In the genomic region with DNA sequence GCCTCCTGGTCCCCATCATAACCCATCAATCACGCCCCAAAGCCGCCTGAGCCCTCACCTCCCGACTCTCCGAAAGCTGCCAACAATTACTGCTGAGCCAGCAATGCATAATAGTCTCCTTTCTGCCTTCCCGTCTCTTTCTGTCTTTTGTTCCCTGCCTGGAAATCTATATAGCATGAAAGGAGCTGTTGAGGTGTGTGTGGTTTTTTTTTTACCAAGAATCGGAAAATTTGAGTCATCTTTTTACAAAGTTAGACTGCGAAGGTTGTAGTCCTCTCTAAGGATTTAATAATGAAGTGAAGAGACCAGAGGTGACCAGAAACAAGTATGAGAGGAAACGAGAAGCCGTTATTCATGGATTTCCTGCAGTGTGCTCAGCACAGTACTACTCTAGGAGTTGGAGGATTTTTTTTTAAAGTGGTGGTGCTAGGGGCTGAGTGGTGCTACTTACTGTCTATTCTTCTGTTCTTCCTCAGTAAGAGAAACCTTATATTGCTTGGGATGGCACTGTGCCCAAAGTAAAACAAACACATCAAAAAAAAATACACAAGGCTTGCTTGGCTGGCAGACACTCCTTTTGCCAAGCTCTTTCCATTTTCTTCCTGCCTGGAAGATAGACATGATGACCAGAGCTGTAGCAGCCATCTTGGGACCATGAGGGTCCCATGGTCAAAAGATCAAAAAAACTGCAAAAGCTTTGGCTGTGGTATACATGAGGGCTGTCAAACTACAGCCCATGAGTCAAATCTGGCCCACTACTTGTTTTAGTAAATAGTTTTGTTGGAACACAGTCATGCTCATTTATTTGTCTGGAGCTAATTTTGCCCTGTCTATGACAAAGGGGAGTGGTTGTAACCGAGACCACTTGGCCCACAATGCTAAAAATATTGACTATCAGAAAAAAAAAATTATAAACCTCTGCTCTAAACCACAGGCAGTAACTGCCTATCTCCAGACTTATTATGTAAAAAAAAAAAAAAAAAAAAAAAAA, we compare ENCODE assay signal across 8 cellular contexts. TPM values are rescaled to one million over a fixed set of nuclear protein-coding genes. Genes with fewer than 3 reads are reported as not detected.
DNase-seq lines count a peak whose midpoint lies in the region; ATAC-seq and TF ChIP-seq lines count a peak whose summit lies in the region.

No MANE protein-coding gene starts in this region.

- POLR2A ChIA-PET in activated B cell treated with CpG ODN at 0.5 μM for 24 hours (lab: Charles Lee) = no interaction called here

- peak overlapping the region in 1 of 2 donors; percentile 34 for H3K4me3 ChIP-seq in right atrium auricular region
- no peak overlapping the region for H3K4me3 ChIP-seq in testis
- H3K4me3 ChIP-seq in WERI-Rb-1 (ENCODE audit: low read depth, low read length) = no peak overlapping the region

- DNase-seq in activated CD4-positive, alpha-beta T cell treated with anti-CD3 and anti-CD28 coated beads for 48 hours = peak; percentile 44
- no peak for DNase-seq in activated CD4-positive, alpha-beta T cell treated with anti-CD3 and anti-CD28 coated beads, Interleukin-2, amount 50 U/mL, for 4 hours
- no peak for DNase-seq in activated B cell treated with CpG ODN at 0.5 μM for 24 hours
- DNase-seq in right atrium auricular region (ENCODE audit: low spot score) = no peak
- DNase-seq in testis = no peak
- DNase-seq in WERI-Rb-1 = no peak

- intact Hi-C loops in activated B cell treated with CpG ODN at 0.5 μM for 24 hours (cut with micrococcal nuclease) (loop anchor here (1.0 kb wide), 1 partner anchor 56 kb away; no protein-coding TSS in a partner anchor), testis (cut with DNase I; ENCODE audit: low total_unique reads) (no loop called here)

- CTCF ChIA-PET in activated B cell treated with CpG ODN at 0.5 μM for 24 hours (lab: Charles Lee) = interaction anchor here (0.6 to 11.8 kb wide), 21 partner anchors 7 to 773 kb away, joined by 3 to 431 read pairs (median 4); no protein-coding TSS in a partner anchor

- H3K27me3 Mint-ChIP-seq in activated B cell treated with CpG ODN at 0.5 μM for 24 hours = peaks cover 5% of the 10 kb centered on the region

- ATAC-seq in activated B cell treated with CpG ODN at 0.5 μM for 24 hours (ENCODE audit: low read depth) (peak; percentile 19), GM18867 (IDR thresholded peaks at IDR 0.05; ENCODE audit: unreplicated experiment) (no peak), HG02981 (IDR thresholded peaks at IDR 0.05; ENCODE audit: unreplicated experiment) (no peak)

- H3K9me3 Mint-ChIP-seq in activated B cell treated with CpG ODN at 0.5 μM for 24 hours = no peaks in the 10 kb centered on the region

- H3K4me1 Mint-ChIP-seq in activated B cell treated with CpG ODN at 0.5 μM for 24 hours = peaks cover 10% of the 10 kb centered on the region

- 46 to 49% methylated on average over 10 of the region's 10 CpGs for WGBS in testis, 2 donors

- H3K36me3 ChIP-seq in right atrium auricular region = no peaks in the 10 kb centered on the region
- no peaks in the 10 kb centered on the region for H3K36me3 ChIP-seq in testis (ENCODE audit: low read depth, missing control alignments)
- no peaks in the 10 kb centered on the region for H3K36me3 ChIP-seq in WERI-Rb-1

- no peaks in the 10 kb centered on the region for H3K9me3 ChIP-seq in right atrium auricular region
- no peaks in the 10 kb centered on the region for H3K9me3 ChIP-seq in testis
- no peaks in the 10 kb centered on the region for H3K9me3 ChIP-seq in WERI-Rb-1 (ENCODE audit: severe bottlenecking)

- H3K4me3 Mint-ChIP-seq in activated B cell treated with CpG ODN at 0.5 μM for 24 hours = no peak overlapping the region

- no peaks in the 10 kb centered on the region for H3K27me3 ChIP-seq in right atrium auricular region
- no peaks in the 10 kb centered on the region for H3K27me3 ChIP-seq in testis
- H3K27me3 ChIP-seq in WERI-Rb-1 (ENCODE audit: insufficient read depth, low read depth, severe bottlenecking) = no peaks in the 10 kb centered on the region

- H3K4me1 ChIP-seq in right atrium auricular region = peaks cover 0 to 11% of the 10 kb centered on the region in 2 donors
- H3K4me1 ChIP-seq in testis = peaks cover 20% of the 10 kb centered on the region

- TF ChIP-seq CTCF in activated B cell treated with CpG ODN at 0.5 μM for 24 hours (IDR thresholded peaks at IDR 0.05) = no peak
- TF ChIP-seq CTCF in right atrium auricular region (IDR thresholded peaks at IDR 0.05) = peak in 1 of 2 donors; percentile 4
- TF ChIP-seq CTCF in testis (IDR thresholded peaks at IDR 0.05) = no peak
- TF ChIP-seq CTCF in WERI-Rb-1 (IDR thresholded peaks at IDR 0.05; ENCODE audit: low read depth, low read length) = no peak

- peak overlapping the region; percentile 41 to 44 for H3K27ac ChIP-seq in right atrium auricular region
- H3K27ac ChIP-seq in testis = peak overlapping the region; percentile 47 to 77
- H3K27ac ChIP-seq in WERI-Rb-1 = no peak overlapping the region

- TF ChIP-seq POLR2A in testis (IDR thresholded peaks at IDR 0.05) = no peak

- no peaks in the 10 kb centered on the region for H3K36me3 Mint-ChIP-seq in activated B cell treated with CpG ODN at 0.5 μM for 24 hours (ENCODE audit: low read depth)

- H3K27ac Mint-ChIP-seq in activated B cell treated with CpG ODN at 0.5 μM for 24 hours = no peak overlapping the region

RNA-seq across cellular contexts. Expression of a gene that starts 37.3 kb away (rescaled TPM):
- total RNA-seq in activated B cell treated with CpG ODN at 0.5 μM for 24 hours = 3.3 and 3.5 TPM in 2 replicates
- total RNA-seq in right atrium auricular region = 10 to 100 TPM; 10.5 to 14.3 TPM
- total RNA-seq in testis = 10 to 100 TPM in 1 of 2 donors, 1 to 10 TPM in 1; 9.4 to 14.1 TPM
- polyA plus RNA-seq in testis (ENCODE audit: insufficient read depth, low read depth, low replicate concordance) = 12.3 TPM

RNA-seq across cellular contexts. Expression of a gene that starts 55.5 kb away (rescaled TPM):
- total RNA-seq in activated B cell treated with CpG ODN at 0.5 μM for 24 hours = 69.8 and 81.4 TPM in 2 replicates
- total RNA-seq in right atrium auricular region = 10 to 100 TPM; 41.7 to 47.3 TPM
- total RNA-seq in testis = 100 to 1,000 TPM; 157 to 161 TPM
- polyA plus RNA-seq in testis (ENCODE audit: insufficient read depth, low read depth, low replicate concordance) = 57.5 TPM
